ENCODE assay signal across 1 cellular context in genomic region chr17:47265983-47266541, GRCh38.
TF ChIP-seq lines count a peak whose summit lies in the region.

No MANE protein-coding gene starts in this region.

TF ChIP-seq in SK-N-SH, 30 proteins besides CTCF, POLR2A, EP300 and RAD21 (continued from another document):
- TF ChIP-seq REST (IDR thresholded peaks at IDR 0.05; ENCODE audit: low read depth, low read length), result no peak
- TF ChIP-seq FOXJ3 (CRISPR knock-in tag; IDR thresholded peaks at IDR 0.05), result no peak
- TF ChIP-seq TAF1 (IDR thresholded peaks at IDR 0.05; ENCODE audit: borderline replicate concordance, low read depth, low read length), result no peak
- no peak for TF ChIP-seq USF2 (IDR thresholded peaks at IDR 0.05; ENCODE audit: borderline replicate concordance, low read depth, low read length)
- TF ChIP-seq SIN3A (IDR thresholded peaks at IDR 0.05; ENCODE audit: borderline replicate concordance, low read depth, low read length), result no peak
- no peak for TF ChIP-seq GATA2 (CRISPR knock-in tag; IDR thresholded peaks at IDR 0.05)
- TF ChIP-seq SMC3 (IDR thresholded peaks at IDR 0.05; ENCODE audit: low read depth, low read length), result no peak
- TF ChIP-seq ZBTB33 (IDR thresholded peaks at IDR 0.05; ENCODE audit: borderline replicate concordance, low read depth), result no peak
- TF ChIP-seq USF1 (IDR thresholded peaks at IDR 0.05; ENCODE audit: borderline replicate concordance, low read depth), result peak; percentile 72; the same call in 1 of the 2 replicates
- TF ChIP-seq EZH2phosphoT487 (IDR thresholded peaks at IDR 0.05; ENCODE audit: borderline replicate concordance, low read depth), result no peak
- TF ChIP-seq PBX3 (IDR thresholded peaks at IDR 0.05), result 0 out of 2 replicates have a peak, but pooled peaks have one; percentile 3
- TF ChIP-seq MEF2A (IDR thresholded peaks at IDR 0.05; ENCODE audit: borderline replicate concordance, low read depth), result no peak
- TF ChIP-seq YY1 (IDR thresholded peaks at IDR 0.05; ENCODE audit: low read depth), result no peak
- TF ChIP-seq RXRA (IDR thresholded peaks at IDR 0.05; ENCODE audit: borderline replicate concordance, low read depth), result peak; percentile 66; the same call in 1 of the 2 replicates
- peak; percentile 81 for TF ChIP-seq FOSL2 (IDR thresholded peaks at IDR 0.05; ENCODE audit: borderline replicate concordance, low read depth)
